ENCODE assay signal across 25 cellular contexts in the genomic region with DNA sequence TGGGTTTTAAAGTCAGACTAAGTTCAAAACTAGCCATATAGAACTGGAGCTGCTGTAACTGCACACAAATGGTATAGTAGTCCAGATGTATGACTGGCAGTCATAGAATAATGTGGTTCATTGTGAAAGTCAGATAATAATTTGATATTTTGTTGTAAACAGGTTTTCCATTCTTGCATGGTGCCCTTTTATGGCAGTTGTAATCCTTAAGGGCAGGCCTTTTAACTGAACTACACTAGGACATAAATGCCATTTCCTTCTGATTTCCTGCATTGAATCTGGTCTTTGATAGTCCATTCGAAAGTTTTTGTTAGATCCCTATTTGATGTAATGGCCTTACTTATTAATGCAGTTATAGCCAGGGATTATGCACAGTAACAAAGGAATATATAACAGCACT.
DNase-seq lines count a peak whose midpoint lies in the region; ATAC-seq and TF ChIP-seq lines count a peak whose summit lies in the region.
"Had no signal": no experiment of that assay in that cellular context is flagged by ENCODE, and none has a peak within 500 bp of the region (broad histone marks: within the 10 kb centered on the region; RNA-seq: fewer than 3 reads in every experiment).

No MANE protein-coding gene starts in this region.

- H3K36me3 Mint-ChIP-seq in chondrocyte (ENCODE audit: low read depth), result no peaks in the 10 kb centered on the region
- no peaks in the 10 kb centered on the region for H3K36me3 Mint-ChIP-seq in stimulated activated effector memory CD8-positive, alpha-beta T cell treated with anti-CD3 and anti-CD28 coated beads, Interleukin-12 subunit alpha, Interleukin-12 subunit beta, amount 100 ng/mL, for 72 hours
- no peaks in the 10 kb centered on the region for H3K36me3 Mint-ChIP-seq in Caco-2 (ENCODE audit: insufficient read depth, unreplicated experiment)
- H3K36me3 Mint-ChIP-seq: CD4-positive, CD25-positive, alpha-beta regulatory T cell had no signal

- POLR2A ChIA-PET in Caco-2 (lab: Charles Lee), result no interaction called here

- TF ChIP-seq EP300 in sigmoid colon (IDR thresholded peaks at IDR 0.05), result no peak

- WGBS in sigmoid colon, 2 donors, result 15 to 72% methylated on average over 1 of the region's 1 CpG

- H3K9me3 ChIP-seq in sigmoid colon, result no peaks in the 10 kb centered on the region
- H3K9me3 ChIP-seq in Caco-2, result no peaks in the 10 kb centered on the region
- H3K9me3 ChIP-seq: BLaER1 had no signal

- ATAC-seq in left colon (peak; percentile 53), HG02642 (IDR thresholded peaks at IDR 0.05; ENCODE audit: poor library complexity, unreplicated experiment) (no peak)
- ATAC-seq in stimulated activated effector memory CD8-positive, alpha-beta T cell treated with anti-CD3 and anti-CD28 coated beads, Interleukin-12 subunit alpha, Interleukin-12 subunit beta, amount 100 ng/mL, for 72 hours, result no peak
- ATAC-seq: K562, SK-N-SH treated with all-trans-retinoic acid at 6 μM for 48 hours had no signal

- no peaks in the 10 kb centered on the region for H3K27me3 ChIP-seq in sigmoid colon
- H3K27me3 ChIP-seq in Caco-2 (replicated peaks; ENCODE audit: control insufficient read depth, insufficient read depth, low read length), result no peaks in the 10 kb centered on the region
- H3K27me3 ChIP-seq: BLaER1 had no signal

- H3K4me1 Mint-ChIP-seq in chondrocyte (ENCODE audit: low read depth) (peaks cover 65% of the 10 kb centered on the region), Caco-2 (ENCODE audit: low read depth, unreplicated experiment) (peaks cover 43% of the 10 kb centered on the region)
- H3K4me1 Mint-ChIP-seq in stimulated activated effector memory CD8-positive, alpha-beta T cell treated with anti-CD3 and anti-CD28 coated beads, Interleukin-12 subunit alpha, Interleukin-12 subunit beta, amount 100 ng/mL, for 72 hours, result no peaks in the 10 kb centered on the region
- H3K4me1 Mint-ChIP-seq: CD4-positive, CD25-positive, alpha-beta regulatory T cell had no signal

- H3K9me3 Mint-ChIP-seq in chondrocyte (ENCODE audit: low read depth) (no peaks in the 10 kb centered on the region), Caco-2 (ENCODE audit: unreplicated experiment) (no peaks in the 10 kb centered on the region)
- no peaks in the 10 kb centered on the region for H3K9me3 Mint-ChIP-seq in stimulated activated effector memory CD8-positive, alpha-beta T cell treated with anti-CD3 and anti-CD28 coated beads, Interleukin-12 subunit alpha, Interleukin-12 subunit beta, amount 100 ng/mL, for 72 hours
- H3K9me3 Mint-ChIP-seq: CD4-positive, CD25-positive, alpha-beta regulatory T cell; H9; HFFc6 had no signal

- H3K27me3 Mint-ChIP-seq in chondrocyte (ENCODE audit: low read depth) (no peaks in the 10 kb centered on the region), Caco-2 (ENCODE audit: insufficient read depth, unreplicated experiment) (no peaks in the 10 kb centered on the region)

- H3K4me3 ChIP-seq in sigmoid colon, result no peak overlapping the region
- no peak overlapping the region for H3K4me3 ChIP-seq in Caco-2 (ENCODE audit: low read depth, low read length)
- H3K4me3 ChIP-seq: BLaER1, GM23248, K562 had no signal

- H3K27ac Mint-ChIP-seq in chondrocyte (ENCODE audit: unreplicated experiment) (peak overlapping the region; percentile 59), Caco-2 (ENCODE audit: unreplicated experiment) (no peak overlapping the region)
- no peak overlapping the region for H3K27ac Mint-ChIP-seq in stimulated activated effector memory CD8-positive, alpha-beta T cell treated with anti-CD3 and anti-CD28 coated beads, Interleukin-12 subunit alpha, Interleukin-12 subunit beta, amount 100 ng/mL, for 72 hours
- H3K27ac Mint-ChIP-seq: CD4-positive, CD25-positive, alpha-beta regulatory T cell; H9; HFFc6 had no signal

- TF ChIP-seq CTCF in chondrocyte (IDR thresholded peaks at IDR 0.05) (no peak), sigmoid colon (IDR thresholded peaks at IDR 0.05) (no peak), Caco-2 (IDR thresholded peaks at IDR 0.05; ENCODE audit: insufficient read depth in 1 of 2, low read depth in 1 of 2, low read length in 1 of 2, severe bottlenecking in 1 of 2, unreplicated experiment in 1 of 2) (no peak)

- H3K27ac ChIP-seq in sigmoid colon, result peak overlapping the region; percentile 58 to 90 (median 78)
- H3K27ac ChIP-seq: BLaER1, GM23248 had no signal

- CTCF ChIA-PET in Caco-2 (lab: Charles Lee), result no interaction called here

- H3K4me1 ChIP-seq in sigmoid colon (peaks cover 0 to 97% (median 63%) of the 10 kb centered on the region in 4 donors), Caco-2 (peaks cover 49% of the 10 kb centered on the region)
- H3K4me1 ChIP-seq: BLaER1 had no signal

- intact Hi-C loops in left colon (cut with DNase I, micrococcal nuclease) (no loop called here), sigmoid colon (cut with DNase I) (no loop called here), Caco-2 (cut with micrococcal nuclease; ENCODE audit: unreplicated experiment) (no loop called here)

- H3K36me3 ChIP-seq in sigmoid colon (no peaks in the 10 kb centered on the region), Caco-2 (ENCODE audit: control insufficient read depth, insufficient read depth, low read length) (no peaks in the 10 kb centered on the region)
- H3K36me3 ChIP-seq: BLaER1 had no signal

- H3K4me3 Mint-ChIP-seq in chondrocyte (ENCODE audit: unreplicated experiment) (no peak overlapping the region), Caco-2 (ENCODE audit: unreplicated experiment) (no peak overlapping the region)
- no peak overlapping the region for H3K4me3 Mint-ChIP-seq in stimulated activated effector memory CD8-positive, alpha-beta T cell treated with anti-CD3 and anti-CD28 coated beads, Interleukin-12 subunit alpha, Interleukin-12 subunit beta, amount 100 ng/mL, for 72 hours
- H3K4me3 Mint-ChIP-seq: CD4-positive, CD25-positive, alpha-beta regulatory T cell; H9; HFFc6 had no signal

- BruUV-seq in Caco-2 (replicated peaks; lab: Mats Ljungman, UMichigan), result no TSS peak

- DNase-seq in DMS 273 (lab: John Stamatoyannopoulos, UW; ENCODE audit: unreplicated experiment) (peak; percentile 32), chondrocyte (ENCODE audit: low spot score) (no peak), left colon (no peak), sigmoid colon (no peak), medulla oblongata (ENCODE audit: extremely low spot score) (no peak), Caco-2 (no peak)
- DNase-seq in stimulated activated effector memory CD8-positive, alpha-beta T cell treated with anti-CD3 and anti-CD28 coated beads, Interleukin-12 subunit alpha, Interleukin-12 subunit beta, amount 100 ng/mL, for 72 hours (ENCODE audit: low spot score in 2 of 2), result no peak
- DNase-seq: CD4-positive, CD25-positive, alpha-beta regulatory T cell; DMS79; EL; GF-D8; GM23248; H9; HFFc6; Kasumi-1; NCI-H1092 treated with DMSO at 0.1 percent for 48 hours; NCI-H1436 treated with DMSO at 0.1 percent for 48 hours; NCI-H187 treated with DMSO at 0.1 percent for 48 hours; NCI-H524; NCI-H774; SIG-M5 had no signal

- no peak for TF ChIP-seq POLR2A in sigmoid colon (IDR thresholded peaks at IDR 0.05)
